Comparison of ENCODE assay signal across 26 cellular contexts in the genomic region with DNA sequence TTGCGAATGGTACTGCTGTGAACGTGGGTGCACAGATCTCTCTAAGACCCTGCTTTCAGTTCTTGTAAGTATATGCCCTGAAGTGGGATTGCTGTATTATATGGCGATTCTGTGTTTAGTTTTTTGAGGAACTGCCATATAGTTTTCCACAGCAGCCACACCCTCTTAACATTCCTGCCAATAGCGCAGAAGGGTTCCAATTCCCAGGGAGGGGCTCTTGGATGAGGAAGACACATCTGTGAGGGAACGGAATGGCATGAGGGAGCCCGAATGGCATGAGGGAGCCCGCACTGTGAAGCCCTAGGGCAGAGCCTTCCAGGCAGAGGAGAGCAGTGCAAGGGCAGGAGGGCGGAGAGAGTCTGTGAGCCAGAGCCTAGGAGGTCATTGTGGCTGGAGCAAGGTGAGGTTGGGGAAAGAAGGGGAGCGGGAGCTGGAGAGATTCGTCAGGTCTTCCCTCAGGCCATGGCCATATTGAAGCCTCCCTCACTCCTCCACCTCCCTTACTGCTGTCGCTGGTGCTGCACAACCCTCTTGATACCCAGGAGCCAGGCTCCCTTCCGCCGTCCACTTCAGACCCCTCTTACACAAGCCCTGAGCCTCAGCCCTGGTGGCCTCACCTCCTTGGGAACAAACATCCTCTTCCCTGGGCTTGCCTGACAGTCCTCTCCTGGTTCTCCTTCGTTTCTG. TPM values are rescaled to one million over a fixed set of nuclear protein-coding genes. Genes with fewer than 3 reads are reported as not detected.
"Had no signal": no experiment of that assay in that cellular context is flagged by ENCODE, and none has a peak within 500 bp of the region (broad histone marks: within the 10 kb centered on the region; RNA-seq: fewer than 3 reads in every experiment).

No MANE protein-coding gene starts in this region.

- DNase-seq: activated B cell treated with CpG ODN at 0.5 μM for 24 hours; activated CD4-positive, alpha-beta T cell treated with anti-CD3 and anti-CD28 coated beads for 36 hours; activated CD4-positive, alpha-beta T cell treated with anti-CD3 and anti-CD28 coated beads, Interleukin-2, amount 50 U/mL, for 4 hours; activated CD8-positive, alpha-beta memory T cell treated with anti-CD3 and anti-CD28 coated beads for 24 hours; activated CD8-positive, alpha-beta memory T cell treated with anti-CD3 and anti-CD28 coated beads, Interleukin-2, amount 50 U/mL, for 4 hours; activated naive CD4-positive, alpha-beta T cell treated with anti-CD3 and anti-CD28 coated beads, Interleukin-2, amount 10 ng/mL, durations not matched to agents 7 days and 5 days; activated T-cell treated with anti-CD3 and anti-CD28 coated beads, Interleukin-2, amount 50 U/mL, for 4 hours; brain microvascular endothelial cell; central memory CD4-positive, alpha-beta T cell; colonic mucosa; effector memory CD8-positive, alpha-beta T cell; esophagus squamous epithelium; kidney; naive thymus-derived CD4-positive, alpha-beta T cell; retina; stimulated activated CD4-positive, alpha-beta T cell treated with anti-CD3 and anti-CD28 coated beads, Interleukin-1b, Interleukin-23, amount 100 ng/mL, for 48 hours; stimulated activated naive CD8-positive, alpha-beta T cell treated with anti-CD3 and anti-CD28 coated beads, Interleukin-15, amount 100 ng/mL, for 72 hours; T-helper 17 cell; transverse colon had no signal

- H3K27me3 Mint-ChIP-seq: activated CD4-positive, alpha-beta T cell treated with anti-CD3 and anti-CD28 coated beads for 36 hours; stimulated activated naive CD8-positive, alpha-beta T cell treated with anti-CD3 and anti-CD28 coated beads, Interleukin-15, amount 100 ng/mL, for 72 hours had no signal

- H3K27me3 ChIP-seq: ascending aorta, brain microvascular endothelial cell, colonic mucosa, transverse colon had no signal

- H3K27ac ChIP-seq: ascending aorta, brain microvascular endothelial cell, colonic mucosa, dorsolateral prefrontal cortex, esophagus squamous epithelium, transverse colon had no signal

- ATAC-seq: activated CD4-positive, alpha-beta T cell treated with anti-CD3 and anti-CD28 coated beads for 36 hours; activated T-cell treated with anti-CD3 and anti-CD28 coated beads, Interleukin-2, amount 50 U/mL, for 4 hours; effector memory CD8-positive, alpha-beta T cell; left lobe of liver; naive thymus-derived CD4-positive, alpha-beta T cell; stimulated activated naive CD8-positive, alpha-beta T cell treated with anti-CD3 and anti-CD28 coated beads, Interleukin-15, amount 100 ng/mL, for 72 hours; T-helper 17 cell had no signal

- H3K27ac Mint-ChIP-seq: activated B cell treated with CpG ODN at 0.5 μM for 24 hours; activated CD4-positive, alpha-beta T cell treated with anti-CD3 and anti-CD28 coated beads for 36 hours; activated naive CD4-positive, alpha-beta T cell treated with anti-CD3 and anti-CD28 coated beads, Interleukin-2, amount 10 ng/mL, durations not matched to agents 7 days and 5 days; effector memory CD8-positive, alpha-beta T cell; naive thymus-derived CD4-positive, alpha-beta T cell; progenitor cell of endocrine pancreas; stimulated activated naive CD8-positive, alpha-beta T cell treated with anti-CD3 and anti-CD28 coated beads, Interleukin-15, amount 100 ng/mL, for 72 hours; T-helper 17 cell had no signal

- H3K36me3 Mint-ChIP-seq: activated naive CD4-positive, alpha-beta T cell treated with anti-CD3 and anti-CD28 coated beads, Interleukin-2, amount 10 ng/mL, durations not matched to agents 7 days and 5 days; naive thymus-derived CD4-positive, alpha-beta T cell had no signal

- H3K9me3 ChIP-seq: ascending aorta, colonic mucosa, esophagus squamous epithelium, transverse colon had no signal

- H3K36me3 ChIP-seq: ascending aorta, brain microvascular endothelial cell, colonic mucosa, esophagus squamous epithelium, transverse colon had no signal

- H3K4me3 ChIP-seq: ascending aorta, colonic mucosa, dorsolateral prefrontal cortex, esophagus squamous epithelium, lung, transverse colon had no signal

- H3K4me1 Mint-ChIP-seq: activated B cell treated with CpG ODN at 0.5 μM for 24 hours; activated CD4-positive, alpha-beta T cell treated with anti-CD3 and anti-CD28 coated beads for 36 hours; naive thymus-derived CD4-positive, alpha-beta T cell; stimulated activated naive CD8-positive, alpha-beta T cell treated with anti-CD3 and anti-CD28 coated beads, Interleukin-15, amount 100 ng/mL, for 72 hours had no signal

- H3K4me3 Mint-ChIP-seq: activated B cell treated with CpG ODN at 0.5 μM for 24 hours; activated CD4-positive, alpha-beta T cell treated with anti-CD3 and anti-CD28 coated beads for 36 hours; activated naive CD4-positive, alpha-beta T cell treated with anti-CD3 and anti-CD28 coated beads, Interleukin-2, amount 10 ng/mL, durations not matched to agents 7 days and 5 days; activated T-cell treated with anti-CD3 and anti-CD28 coated beads, Interleukin-2, amount 50 U/mL, for 4 hours; effector memory CD8-positive, alpha-beta T cell; naive thymus-derived CD4-positive, alpha-beta T cell; neural crest cell; stimulated activated naive CD8-positive, alpha-beta T cell treated with anti-CD3 and anti-CD28 coated beads, Interleukin-15, amount 100 ng/mL, for 72 hours; T-helper 17 cell had no signal

- H3K9me3 Mint-ChIP-seq: activated B cell treated with CpG ODN at 0.5 μM for 24 hours; activated naive CD4-positive, alpha-beta T cell treated with anti-CD3 and anti-CD28 coated beads, Interleukin-2, amount 10 ng/mL, durations not matched to agents 7 days and 5 days; activated T-cell treated with anti-CD3 and anti-CD28 coated beads, Interleukin-2, amount 50 U/mL, for 4 hours; effector memory CD8-positive, alpha-beta T cell; neural crest cell; stimulated activated naive CD8-positive, alpha-beta T cell treated with anti-CD3 and anti-CD28 coated beads, Interleukin-15, amount 100 ng/mL, for 72 hours had no signal

- H3K4me1 ChIP-seq: ascending aorta, colonic mucosa had no signal

RNA-seq across cellular contexts. Expression of gene FGD5, which starts 51.3 kb away (rescaled TPM):
- total RNA-seq: activated B cell treated with CpG ODN at 0.5 μM for 24 hours, SK-MEL-5, T-helper 17 cell had no signal
